In the genomic region with DNA sequence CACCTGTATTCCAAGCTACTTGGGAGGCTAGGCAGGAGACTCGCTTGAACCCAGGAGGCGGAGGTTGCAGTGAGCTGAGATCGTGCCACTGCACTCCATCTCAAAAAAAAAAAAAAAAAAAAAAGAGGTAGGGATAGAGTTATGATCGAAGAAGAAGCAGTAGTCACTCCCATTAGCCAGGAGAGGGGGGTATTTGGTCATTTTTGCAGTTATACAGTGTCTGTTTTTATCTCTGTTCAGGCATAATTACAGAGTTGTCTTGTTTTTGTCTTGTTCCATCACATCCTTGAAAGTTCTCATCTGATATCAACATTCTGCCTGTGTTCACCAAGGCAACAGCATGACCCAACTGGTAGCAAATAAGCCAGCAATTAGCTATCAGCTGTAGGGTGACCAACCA, we compare ENCODE assay signal across 10 cellular contexts.
A peak's percentile ranks its signal among the peaks of the same experiment; 100 is the strongest.
DNase-seq lines count a peak whose midpoint lies in the region; TF ChIP-seq lines count a peak whose summit lies in the region.
"Had no signal": no experiment of that assay in that cellular context is flagged by ENCODE, and none has a peak within 500 bp of the region (broad histone marks: within the 10 kb centered on the region; RNA-seq: fewer than 3 reads in every experiment).

No MANE protein-coding gene starts in this region.

- no peak overlapping the region for H3K4me3 Mint-ChIP-seq in CD4-positive, alpha-beta memory T cell
- H3K4me3 Mint-ChIP-seq in T-helper 2 cell treated with Interferon-gamma antibody and Interleukin-4, amounts not matched to agents 5 μg/mL and 100 μg/mL, for 36 hours = no peak overlapping the region
- H3K4me3 Mint-ChIP-seq: CD8-positive, alpha-beta T cell had no signal

- H3K4me1 Mint-ChIP-seq in CD4-positive, alpha-beta memory T cell = no peaks in the 10 kb centered on the region
- H3K4me1 Mint-ChIP-seq in T-helper 2 cell treated with Interferon-gamma antibody and Interleukin-4, amounts not matched to agents 5 μg/mL and 100 μg/mL, for 36 hours (ENCODE audit: low read depth) = peaks cover 3% of the 10 kb centered on the region

- peak; percentile 33 for TF ChIP-seq CTCF in epithelial cell of esophagus (IDR thresholded peaks at IDR 0.05; ENCODE audit: insufficient read depth, low read depth, low read length, missing control alignments)
- TF ChIP-seq CTCF in smooth muscle cell (IDR thresholded peaks at IDR 0.05; ENCODE audit: borderline replicate concordance, insufficient read depth, poor library complexity, severe bottlenecking) = peak; percentile 52

- H3K4me2 ChIP-seq in smooth muscle cell = peak overlapping the region; percentile 73

- DNase-seq in SIG-M5 treated with dmso at 0.1 percent for 504 hours (lab: John Stamatoyannopoulos, UW; ENCODE audit: unreplicated experiment) = peak; percentile 63
- DNase-seq in SIG-M5 (lab: John Stamatoyannopoulos, UW) = no peak
- DNase-seq in NOMO-1 (lab: John Stamatoyannopoulos, UW; ENCODE audit: unreplicated experiment in 2 of 2) = peak; percentile 33 to 45
- peak; percentile 49 for DNase-seq in epithelial cell of esophagus (ENCODE audit: low read depth)
- DNase-seq in smooth muscle cell (lab: John Stamatoyannopoulos, UW; ENCODE audit: unreplicated experiment) = no peak
- no peak for DNase-seq in CD4-positive, alpha-beta memory T cell
- no peak for DNase-seq in T-helper 2 cell treated with Interferon-gamma antibody and Interleukin-4, amounts not matched to agents 5 μg/mL and 100 μg/mL, for 36 hours (ENCODE audit: low spot score)
- no peak for DNase-seq in central memory CD4-positive, alpha-beta T cell
- DNase-seq: CD8-positive, alpha-beta T cell; MG63 had no signal

- WGBS in smooth muscle cell (ENCODE audit: low lambda C conversion rate) = 81% methylated on average over 4 of the region's 4 CpGs

- no peaks in the 10 kb centered on the region for H3K9me3 ChIP-seq in smooth muscle cell (replicated peaks; ENCODE audit: low read depth)
- H3K9me3 ChIP-seq in CD4-positive, alpha-beta memory T cell (ENCODE audit: control insufficient read depth in 1 of 2, low read length in 2 of 2) = no peaks in the 10 kb centered on the region
- H3K9me3 ChIP-seq: MG63 had no signal

- H3K4me1 ChIP-seq in smooth muscle cell (ENCODE audit: low read depth) = peaks cover 14% of the 10 kb centered on the region
- H3K4me1 ChIP-seq in CD4-positive, alpha-beta memory T cell (ENCODE audit: insufficient read depth, low read length) = no peaks in the 10 kb centered on the region

- no peaks in the 10 kb centered on the region for H3K36me3 Mint-ChIP-seq in CD4-positive, alpha-beta memory T cell
- no peaks in the 10 kb centered on the region for H3K36me3 Mint-ChIP-seq in T-helper 2 cell treated with Interferon-gamma antibody and Interleukin-4, amounts not matched to agents 5 μg/mL and 100 μg/mL, for 36 hours (ENCODE audit: low read depth)
- H3K36me3 Mint-ChIP-seq: CD8-positive, alpha-beta T cell had no signal

- intact Hi-C loops in CD4-positive, alpha-beta memory T cell (cut with micrococcal nuclease) = no loop called here

- no peaks in the 10 kb centered on the region for H3K9me3 Mint-ChIP-seq in CD4-positive, alpha-beta memory T cell
- no peaks in the 10 kb centered on the region for H3K9me3 Mint-ChIP-seq in T-helper 2 cell treated with Interferon-gamma antibody and Interleukin-4, amounts not matched to agents 5 μg/mL and 100 μg/mL, for 36 hours
- H3K9me3 Mint-ChIP-seq: CD8-positive, alpha-beta T cell had no signal

- H3K9ac ChIP-seq in smooth muscle cell (ENCODE audit: low read depth) = no peak overlapping the region

- no peaks in the 10 kb centered on the region for H3K27me3 ChIP-seq in smooth muscle cell (ENCODE audit: low read depth)
- no peaks in the 10 kb centered on the region for H3K27me3 ChIP-seq in CD4-positive, alpha-beta memory T cell (ENCODE audit: insufficient read depth, low read length)
- H3K27me3 ChIP-seq: MG63 had no signal

- H2AFZ ChIP-seq in smooth muscle cell (ENCODE audit: low read depth) = no peak overlapping the region

- no peaks in the 10 kb centered on the region for H3K36me3 ChIP-seq in smooth muscle cell (ENCODE audit: low read depth)
- H3K36me3 ChIP-seq in CD4-positive, alpha-beta memory T cell (ENCODE audit: insufficient read depth, low read length) = no peaks in the 10 kb centered on the region
- H3K36me3 ChIP-seq: MG63 had no signal

- peaks cover 15% of the 10 kb centered on the region for H3F3A ChIP-seq in smooth muscle cell (ENCODE audit: low read depth)

- H3K4me3 ChIP-seq in epithelial cell of esophagus (ENCODE audit: low read length) = no peak overlapping the region
- H3K4me3 ChIP-seq in smooth muscle cell = no peak overlapping the region
- H3K4me3 ChIP-seq in CD4-positive, alpha-beta memory T cell (ENCODE audit: low read length in 2 of 2) = no peak overlapping the region
- H3K4me3 ChIP-seq: MG63 had no signal

- H3K27ac ChIP-seq in smooth muscle cell (ENCODE audit: low read depth) = peak overlapping the region; percentile 44
- no peak overlapping the region for H3K27ac ChIP-seq in CD4-positive, alpha-beta memory T cell (ENCODE audit: low read depth, low read length)

- no peaks in the 10 kb centered on the region for H3K79me2 ChIP-seq in smooth muscle cell (ENCODE audit: low read depth)

- no peaks in the 10 kb centered on the region for H4K20me1 ChIP-seq in smooth muscle cell (ENCODE audit: low read depth)

- H3K27ac Mint-ChIP-seq in CD4-positive, alpha-beta memory T cell = no peak overlapping the region
- no peak overlapping the region for H3K27ac Mint-ChIP-seq in T-helper 2 cell treated with Interferon-gamma antibody and Interleukin-4, amounts not matched to agents 5 μg/mL and 100 μg/mL, for 36 hours
- H3K27ac Mint-ChIP-seq: CD8-positive, alpha-beta T cell had no signal

- H3K27me3 Mint-ChIP-seq in CD4-positive, alpha-beta memory T cell = peaks cover 3 to 5% of the 10 kb centered on the region in 2 donors
- peaks cover 7% of the 10 kb centered on the region for H3K27me3 Mint-ChIP-seq in T-helper 2 cell treated with Interferon-gamma antibody and Interleukin-4, amounts not matched to agents 5 μg/mL and 100 μg/mL, for 36 hours (ENCODE audit: low read depth)

- POLR2A ChIA-PET in CD4-positive, alpha-beta memory T cell (lab: Charles Lee; ENCODE audit: partially characterized antibody) = no interaction called here

- CTCF ChIA-PET in CD4-positive, alpha-beta memory T cell (lab: Charles Lee; ENCODE audit: partially characterized antibody) = interaction anchor here (0.7 to 2.1 kb wide), 3 partner anchors 8 to 99 kb away, joined by 3 to 4 read pairs (median 3); a partner anchor contains a TSS

Comparison
In these comparisons a context has a peak if more than half of its experiments do, and no peak if none do; other contexts are left out.
1. DNase-seq: peak in SIG-M5 treated with dmso at 0.1 percent for 504 hours (single experiment), NOMO-1 (2 of 2) and epithelial cell of esophagus (single experiment); none in SIG-M5 (single experiment), smooth muscle cell (single experiment), CD4-positive, alpha-beta memory T cell (0 of 5), T-helper 2 cell treated with Interferon-gamma antibody and Interleukin-4, amounts not matched to agents 5 μg/mL and 100 μg/mL, for 36 hours (single experiment) and central memory CD4-positive, alpha-beta T cell (single experiment).